ENCODE assay signal across 27 cellular contexts in the genomic region with DNA sequence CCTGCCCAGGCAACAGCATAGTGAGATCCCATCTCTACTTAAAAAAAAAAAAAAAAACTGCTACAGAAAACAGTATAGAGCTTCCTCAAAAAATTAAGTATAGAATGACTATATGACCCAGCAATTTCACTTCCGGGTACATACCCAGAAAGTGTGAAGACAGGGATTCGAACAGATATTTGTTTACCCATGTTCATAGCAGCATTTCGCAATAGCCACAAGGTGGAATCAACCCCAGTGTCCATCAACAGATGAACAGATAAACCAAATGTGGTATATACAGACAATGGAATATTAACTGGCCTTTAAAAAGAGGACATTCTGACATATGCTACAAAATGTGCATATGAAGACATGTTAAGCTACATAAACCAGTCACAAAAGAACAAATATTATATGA.
"Had no signal": no experiment of that assay in that cellular context is flagged by ENCODE, and none has a peak within 500 bp of the region (broad histone marks: within the 10 kb centered on the region; RNA-seq: fewer than 3 reads in every experiment).

No MANE protein-coding gene starts in this region.

- FAIRE-seq: frontal cortex had no signal

- H3K4me1 ChIP-seq: adrenal gland, ascending aorta, breast epithelium had no signal

- H3K9me3 ChIP-seq: adrenal gland, ascending aorta, breast epithelium had no signal

- ATAC-seq: activated CD4-positive, alpha-beta T cell treated with anti-CD3 and anti-CD28 coated beads for 36 hours; activated CD8-positive, alpha-beta memory T cell treated with anti-CD3 and anti-CD28 coated beads, Interleukin-2, amount 10 ng/mL, durations not matched to agents 7 days and 5 days; activated CD8-positive, alpha-beta T cell treated with anti-CD3 and anti-CD28 coated beads, Interleukin-2, amount 10 ng/mL, durations not matched to agents 7 days and 5 days; activated naive CD8-positive, alpha-beta T cell treated with anti-CD3 and anti-CD28 coated beads, Interleukin-2, amount 50 U/mL, for 24 hours; esophagus mucosa had no signal

- H3K27me3 ChIP-seq: adrenal gland, ascending aorta, breast epithelium, cardiac muscle cell, dorsolateral prefrontal cortex had no signal

- DNase-seq: activated CD4-positive, alpha-beta memory T cell treated with anti-CD3 and anti-CD28 coated beads for 36 hours; activated CD4-positive, alpha-beta T cell treated with anti-CD3 and anti-CD28 coated beads for 36 hours; activated CD4-positive, alpha-beta T cell treated with anti-CD3 and anti-CD28 coated beads, Interleukin-2, amount 10 ng/mL, durations not matched to agents 24 days and 14 days; activated CD4-positive, CD25-positive, alpha-beta regulatory T cell; activated CD4-positive, CD25-positive, alpha-beta regulatory T cell treated with anti-CD3 and anti-CD28 coated beads, Interleukin-2, amount 50 U/mL, for 72 hours; activated CD8-positive, alpha-beta memory T cell treated with anti-CD3 and anti-CD28 coated beads, Interleukin-2, amount 10 ng/mL, durations not matched to agents 7 days and 5 days; activated CD8-positive, alpha-beta memory T cell treated with anti-CD3 and anti-CD28 coated beads, Interleukin-2, amount 50 U/mL, for 4 hours; activated CD8-positive, alpha-beta T cell treated with anti-CD3 and anti-CD28 coated beads, Interleukin-2, amount 10 ng/mL, durations not matched to agents 7 days and 5 days; activated effector memory CD4-positive, alpha-beta T cell treated with anti-CD3 and anti-CD28 coated beads, Interleukin-2, amount 50 U/mL, for 16 hours; activated naive CD4-positive, alpha-beta T cell treated with anti-CD3 and anti-CD28 coated beads for 36 hours; activated naive CD8-positive, alpha-beta T cell treated with anti-CD3 and anti-CD28 coated beads for 36 hours; activated naive CD8-positive, alpha-beta T cell treated with anti-CD3 and anti-CD28 coated beads, Interleukin-2, amount 50 U/mL, for 24 hours; activated T-cell treated with anti-CD3 and anti-CD28 coated beads, Interleukin-2, amount 50 U/mL, for 1 hour; activated T-cell treated with anti-CD3 and anti-CD28 coated beads, Interleukin-2, amount 50 U/mL, for 48 hours; adrenal gland; dorsolateral prefrontal cortex; effector memory CD4-positive, alpha-beta T cell; endodermal cell; foreskin fibroblast; head of caudate nucleus; T-helper 2 cell had no signal

- H3K36me3 ChIP-seq: adrenal gland, ascending aorta, breast epithelium, cardiac muscle cell had no signal

- H3K27ac ChIP-seq: adrenal gland, ascending aorta, breast epithelium, cardiac muscle cell, coronary artery, dorsolateral prefrontal cortex had no signal

- H3K4me3 ChIP-seq: adrenal gland, ascending aorta, breast epithelium, cardiac muscle cell, coronary artery, dorsolateral prefrontal cortex had no signal
